Comparison of ENCODE assay signal across 1 cellular context in genomic region chr12:96187675-96188355, GRCh38.
TF ChIP-seq lines count a peak whose summit lies in the region.

No MANE protein-coding gene starts in this region.

TF ChIP-seq in SK-N-SH treated with all-trans-retinoic acid at 6 μM for 48 hours, 23 proteins besides CTCF, POLR2A, EP300 and RAD21 (continued from another document):
- TF ChIP-seq, protein P1, sequence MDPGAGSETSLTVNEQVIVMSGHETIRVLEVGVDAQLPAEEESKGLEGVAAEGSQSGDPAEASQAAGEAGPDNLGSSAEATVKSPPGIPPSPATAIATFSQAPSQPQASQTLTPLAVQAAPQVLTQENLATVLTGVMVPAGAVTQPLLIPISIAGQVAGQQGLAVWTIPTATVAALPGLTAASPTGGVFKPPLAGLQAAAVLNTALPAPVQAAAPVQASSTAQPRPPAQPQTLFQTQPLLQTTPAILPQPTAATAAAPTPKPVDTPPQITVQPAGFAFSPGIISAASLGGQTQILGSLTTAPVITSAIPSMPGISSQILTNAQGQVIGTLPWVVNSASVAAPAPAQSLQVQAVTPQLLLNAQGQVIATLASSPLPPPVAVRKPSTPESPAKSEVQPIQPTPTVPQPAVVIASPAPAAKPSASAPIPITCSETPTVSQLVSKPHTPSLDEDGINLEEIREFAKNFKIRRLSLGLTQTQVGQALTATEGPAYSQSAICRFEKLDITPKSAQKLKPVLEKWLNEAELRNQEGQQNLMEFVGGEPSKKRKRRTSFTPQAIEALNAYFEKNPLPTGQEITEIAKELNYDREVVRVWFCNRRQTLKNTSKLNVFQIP (CRISPR knock-in tag; IDR thresholded peaks at IDR 0.05; ENCODE audit: borderline replicate concordance, low read depth): no peak
- TF ChIP-seq TCF4 (CRISPR knock-in tag; IDR thresholded peaks at IDR 0.05; ENCODE audit: borderline replicate concordance): no peak
- no peak for TF ChIP-seq ARNTL (CRISPR knock-in tag; IDR thresholded peaks at IDR 0.05; ENCODE audit: borderline replicate concordance, low read depth)
- TF ChIP-seq, protein P2, sequence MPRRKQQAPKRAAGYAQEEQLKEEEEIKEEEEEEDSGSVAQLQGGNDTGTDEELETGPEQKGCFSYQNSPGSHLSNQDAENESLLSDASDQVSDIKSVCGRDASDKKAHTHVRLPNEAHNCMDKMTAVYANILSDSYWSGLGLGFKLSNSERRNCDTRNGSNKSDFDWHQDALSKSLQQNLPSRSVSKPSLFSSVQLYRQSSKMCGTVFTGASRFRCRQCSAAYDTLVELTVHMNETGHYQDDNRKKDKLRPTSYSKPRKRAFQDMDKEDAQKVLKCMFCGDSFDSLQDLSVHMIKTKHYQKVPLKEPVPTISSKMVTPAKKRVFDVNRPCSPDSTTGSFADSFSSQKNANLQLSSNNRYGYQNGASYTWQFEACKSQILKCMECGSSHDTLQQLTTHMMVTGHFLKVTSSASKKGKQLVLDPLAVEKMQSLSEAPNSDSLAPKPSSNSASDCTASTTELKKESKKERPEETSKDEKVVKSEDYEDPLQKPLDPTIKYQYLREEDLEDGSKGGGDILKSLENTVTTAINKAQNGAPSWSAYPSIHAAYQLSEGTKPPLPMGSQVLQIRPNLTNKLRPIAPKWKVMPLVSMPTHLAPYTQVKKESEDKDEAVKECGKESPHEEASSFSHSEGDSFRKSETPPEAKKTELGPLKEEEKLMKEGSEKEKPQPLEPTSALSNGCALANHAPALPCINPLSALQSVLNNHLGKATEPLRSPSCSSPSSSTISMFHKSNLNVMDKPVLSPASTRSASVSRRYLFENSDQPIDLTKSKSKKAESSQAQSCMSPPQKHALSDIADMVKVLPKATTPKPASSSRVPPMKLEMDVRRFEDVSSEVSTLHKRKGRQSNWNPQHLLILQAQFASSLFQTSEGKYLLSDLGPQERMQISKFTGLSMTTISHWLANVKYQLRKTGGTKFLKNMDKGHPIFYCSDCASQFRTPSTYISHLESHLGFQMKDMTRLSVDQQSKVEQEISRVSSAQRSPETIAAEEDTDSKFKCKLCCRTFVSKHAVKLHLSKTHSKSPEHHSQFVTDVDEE (CRISPR knock-in tag; IDR thresholded peaks at IDR 0.05): no peak
- TF ChIP-seq RARB (CRISPR knock-in tag; IDR thresholded peaks at IDR 0.05): no peak
- no peak for TF ChIP-seq ZNF565 (CRISPR knock-in tag; conservative IDR thresholded peaks at IDR 0.05; ENCODE audit: low read depth)
- no peak for TF ChIP-seq CSDC2 (CRISPR knock-in tag; IDR thresholded peaks at IDR 0.05)
- TF ChIP-seq TOX (CRISPR knock-in tag; IDR thresholded peaks at IDR 0.05; ENCODE audit: borderline replicate concordance): no peak
- TF ChIP-seq ISL1 (CRISPR knock-in tag; IDR thresholded peaks at IDR 0.05): no peak
- TF ChIP-seq PPARA (CRISPR knock-in tag; IDR thresholded peaks at IDR 0.05; ENCODE audit: borderline replicate concordance): no peak
- no peak for TF ChIP-seq ZNF8 (CRISPR knock-in tag; IDR thresholded peaks at IDR 0.05)
- TF ChIP-seq ESRRG (CRISPR knock-in tag; IDR thresholded peaks at IDR 0.05): no peak
- TF ChIP-seq ZNF70 (CRISPR knock-in tag; IDR thresholded peaks at IDR 0.05): no peak
